In the genomic region with DNA sequence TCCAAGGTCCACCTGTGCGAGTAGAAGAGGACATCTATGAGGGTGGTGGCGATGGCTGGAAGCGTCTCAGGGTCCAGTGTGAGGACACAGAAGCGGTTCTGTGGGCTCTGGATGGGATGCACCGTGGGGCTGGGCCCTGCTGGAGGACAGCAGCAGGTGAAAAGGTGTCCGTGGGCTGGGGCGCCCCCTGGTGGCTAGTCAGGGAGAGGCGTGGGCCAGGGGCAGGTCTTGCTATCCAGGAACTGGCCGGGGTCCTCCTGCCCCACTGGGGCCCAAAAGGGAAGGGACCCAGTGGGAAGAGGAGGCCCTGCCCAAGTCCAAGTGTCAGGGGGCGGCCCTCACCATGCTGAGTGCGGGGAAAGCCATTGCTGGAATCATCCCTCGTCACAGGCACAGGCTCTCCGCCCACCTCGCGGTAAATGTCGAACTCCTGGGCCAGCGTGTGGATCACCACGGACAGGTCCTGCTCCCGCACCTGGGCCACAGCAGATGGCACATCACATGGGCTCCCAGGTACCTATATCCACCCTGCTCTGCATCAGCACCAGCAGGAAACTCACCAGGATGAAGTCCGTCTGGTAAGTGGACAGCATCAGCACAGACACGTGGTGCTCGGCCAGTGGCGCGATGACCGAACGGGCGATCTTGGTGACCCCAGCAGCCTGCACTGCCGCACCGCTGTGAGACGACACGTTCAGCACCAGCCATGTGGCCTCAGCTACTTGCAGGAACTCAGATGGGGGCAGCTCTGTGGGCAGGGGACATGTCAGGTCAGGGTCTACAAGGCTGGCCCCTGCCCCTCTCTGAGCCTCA, we compare ENCODE assay signal across 8 cellular contexts. TPM values are rescaled to one million over a fixed set of nuclear protein-coding genes. Genes with fewer than 3 reads are reported as not detected.
A peak's percentile ranks its signal among the peaks of the same experiment; 100 is the strongest.
DNase-seq lines count a peak whose midpoint lies in the region; ATAC-seq, FAIRE-seq and TF ChIP-seq lines count a peak whose summit lies in the region.

No MANE protein-coding gene starts in this region.

- CTCF ChIA-PET in AG04450 (lab: Charles Lee): interaction anchor here (0.6 to 3.3 kb wide), 38 partner anchors 9 to 282 kb away, joined by 3 to 44 read pairs (median 6); a partner anchor contains a TSS
- CTCF ChIA-PET in OCI-LY7 (lab: Charles Lee; ENCODE audit: unreplicated experiment): interaction anchor here (1.1 to 2.2 kb wide), 7 partner anchors 18 to 106 kb away, joined by 5 to 11 read pairs (median 6); a partner anchor contains a TSS

- H3K4me3 ChIP-seq in AG04450 (ENCODE audit: low read depth, low read length): no peak overlapping the region
- H3K4me3 ChIP-seq in OCI-LY7 (ENCODE audit: low read depth, low read length, poor library complexity, severe bottlenecking): no peak overlapping the region
- no peak overlapping the region for H3K4me3 ChIP-seq in fibroblast of the aortic adventitia (ENCODE audit: low read depth, low read length)

- no peaks in the 10 kb centered on the region for H3K9me2 ChIP-seq in OCI-LY7 (ENCODE audit: insufficient read depth, low read length)

- POLR2A ChIA-PET in AG04450 (lab: Yijun Ruan, JAX) (interaction anchor here (1.6 to 3.3 kb wide), 3 partner anchors 39 to 70 kb away, joined by 4 to 19 read pairs (median 14); a partner anchor contains a TSS), OCI-LY7 (lab: Charles Lee) (no interaction called here)

- 0 out of 2 replicates have a peak, but pooled peaks cover 5% of the 10 kb centered on the region for H3K36me3 ChIP-seq in OCI-LY7 (ENCODE audit: insufficient read depth, low read length)

- no peaks in the 10 kb centered on the region for H3K9me3 ChIP-seq in AG04450 (ENCODE audit: control insufficient read depth, insufficient read depth, low read length)
- H3K9me3 ChIP-seq in OCI-LY7 (ENCODE audit: low read length): no peaks in the 10 kb centered on the region

- no peak overlapping the region for H2AFZ ChIP-seq in OCI-LY7 (ENCODE audit: low read length)

- peak; percentile 83 for TF ChIP-seq CTCF in AG04450 (IDR thresholded peaks at IDR 0.05; ENCODE audit: low read depth, low read length)
- peak; percentile 90 for TF ChIP-seq CTCF in OCI-LY7 (conservative IDR thresholded peaks at IDR 0.05; ENCODE audit: low read length)
- TF ChIP-seq CTCF in fibroblast of the aortic adventitia (IDR thresholded peaks at IDR 0.05; ENCODE audit: insufficient read depth, low read length): peak; percentile 88

- H3K27ac ChIP-seq in AG04450 (ENCODE audit: low read depth, low read length) (no peak overlapping the region), OCI-LY7 (ENCODE audit: low read depth, low read length, poor library complexity, severe bottlenecking) (no peak overlapping the region)

- FAIRE-seq in GM12892 (lab: Jason Lieb, UNC) (peak; percentile 70), urothelium cell line (lab: Jason Lieb, UNC) (peak; percentile 74)

- intact Hi-C loops in OCI-LY7 (cut with micrococcal nuclease; ENCODE audit: unreplicated experiment) (loop anchor here (1.0 to 10.0 kb wide), 7 partner anchors 24 to 198 kb away; a partner anchor contains a TSS), posterior vena cava (cut with DNase I) (loop anchor here in 1 of 2 donors (2.0 kb wide), 1 partner anchor 20 kb away; a partner anchor contains a TSS)

- no peaks in the 10 kb centered on the region for H3K27me3 ChIP-seq in AG04450 (ENCODE audit: control insufficient read depth, insufficient read depth, low read length)

- no peak for TF ChIP-seq POLR2A in GM12892 (IDR thresholded peaks at IDR 0.05; ENCODE audit: low read depth, low read length)

- no peaks in the 10 kb centered on the region for H4K20me1 ChIP-seq in OCI-LY7 (ENCODE audit: insufficient read depth, low read length)

- no peaks in the 10 kb centered on the region for H3K79me2 ChIP-seq in OCI-LY7 (ENCODE audit: insufficient read depth, low read depth, low read length)

- peaks cover 31% of the 10 kb centered on the region for H3K4me1 ChIP-seq in OCI-LY7 (ENCODE audit: insufficient read depth, low read length, poor library complexity, severe bottlenecking)

- DNase-seq in AG04450 (ENCODE audit: low read depth, low spot score) (no peak), GM12892 (ENCODE audit: insufficient read length) (peak; percentile 78), OCI-LY7 (ENCODE audit: low spot score) (peak; percentile 73), fibroblast of the aortic adventitia (ENCODE audit: low read depth) (peak; percentile 49), posterior vena cava (ENCODE audit: low spot score) (peak; percentile 94), urothelium cell line (ENCODE audit: low spot score) (peak; percentile 82)
- DNase-seq in activated T-cell treated with anti-CD3 and anti-CD28 coated beads, Interleukin-2, amount 50 U/mL, for 1 hour: peak; percentile 89

- H3K4me2 ChIP-seq in OCI-LY7 (ENCODE audit: low read length): no peak overlapping the region

- no TSS peak for BruUV-seq in OCI-LY7 (replicated peaks; lab: Mats Ljungman, UMichigan)

- no peak for ATAC-seq in GM19455 (IDR thresholded peaks at IDR 0.05; ENCODE audit: unreplicated experiment)

RNA-seq across cellular contexts. Expression of a gene that starts 2.3 kb away (rescaled TPM):
- 12.0 and 15.3 TPM in 2 replicates for polyA plus RNA-seq in AG04450 (2011; rRNA removed)
- 5.9 and 7.2 TPM in 2 replicates for polyA minus RNA-seq in AG04450 (2011; rRNA and poly(A)+ RNA removed)
- polyA plus RNA-seq in GM12892 (2012; ENCODE audit: missing spikeins): 4.7 TPM
- 3.5 and 9.1 TPM in 2 replicates for total RNA-seq in OCI-LY7 (2014; rRNA removed; shearing (Covaris generic))
- total RNA-seq in OCI-LY7 (2022): 4.3 and 4.5 TPM in 2 replicates
- total RNA-seq in fibroblast of the aortic adventitia (ENCODE audit: low replicate concordance): 0.16 and 4.9 TPM in 2 replicates
- 10 to 100 TPM in 1 of 2 donors, 1 to 10 TPM in 1; 9.8 to 14.3 TPM for total RNA-seq in posterior vena cava

RNA-seq across cellular contexts. Expression of a gene that starts 20.4 kb away (rescaled TPM):
- not detected in 2 replicates for polyA plus RNA-seq in AG04450 (2011; rRNA removed)
- polyA minus RNA-seq in AG04450 (2011; rRNA and poly(A)+ RNA removed): not detected in 2 replicates
- polyA plus RNA-seq in GM12892 (2012; ENCODE audit: missing spikeins): not detected
- total RNA-seq in OCI-LY7 (2014; rRNA removed; shearing (Covaris generic)): 0.18 TPM in 1 of 2 replicates, not detected in the other
- 0.79 and 0.91 TPM in 2 replicates for total RNA-seq in OCI-LY7 (2022)
- not detected in 2 replicates for total RNA-seq in fibroblast of the aortic adventitia (ENCODE audit: low replicate concordance)
- 1 to 10 TPM; 1.0 to 2.0 TPM for total RNA-seq in posterior vena cava

RNA-seq across cellular contexts. Expression of a gene that starts 39.7 kb away (rescaled TPM):
- 14.5 and 17.5 TPM in 2 replicates for polyA plus RNA-seq in AG04450 (2011; rRNA removed)
- 27.6 and 30.0 TPM in 2 replicates for polyA minus RNA-seq in AG04450 (2011; rRNA and poly(A)+ RNA removed)
- 11.7 TPM for polyA plus RNA-seq in GM12892 (2012; ENCODE audit: missing spikeins)
- 15.1 and 15.9 TPM in 2 replicates for total RNA-seq in OCI-LY7 (2014; rRNA removed; shearing (Covaris generic))
- total RNA-seq in OCI-LY7 (2022) (16.2 and 22.5 TPM in 2 replicates), fibroblast of the aortic adventitia (ENCODE audit: low replicate concordance) (12.9 and 24.1 TPM in 2 replicates), posterior vena cava (10 to 100 TPM; 20.5 to 20.7 TPM)

RNA-seq across cellular contexts. Expression of a gene that starts 40.5 kb away (rescaled TPM):
- polyA plus RNA-seq in AG04450 (2011; rRNA removed): 53.9 and 121 TPM in 2 replicates
- polyA minus RNA-seq in AG04450 (2011; rRNA and poly(A)+ RNA removed): 165 and 320 TPM in 2 replicates
- 1.2 TPM for polyA plus RNA-seq in GM12892 (2012; ENCODE audit: missing spikeins)
- total RNA-seq in OCI-LY7 (2014; rRNA removed; shearing (Covaris generic)): 0.06 TPM in 1 of 2 replicates, not detected in the other
- total RNA-seq in OCI-LY7 (2022) (not detected in 2 replicates), fibroblast of the aortic adventitia (ENCODE audit: low replicate concordance) (0.57 and 6.2 TPM in 2 replicates), posterior vena cava (1 to 10 TPM; 2.6 to 8.1 TPM)
